Comparison of ENCODE assay signal across 8 cellular contexts in the genomic region with DNA sequence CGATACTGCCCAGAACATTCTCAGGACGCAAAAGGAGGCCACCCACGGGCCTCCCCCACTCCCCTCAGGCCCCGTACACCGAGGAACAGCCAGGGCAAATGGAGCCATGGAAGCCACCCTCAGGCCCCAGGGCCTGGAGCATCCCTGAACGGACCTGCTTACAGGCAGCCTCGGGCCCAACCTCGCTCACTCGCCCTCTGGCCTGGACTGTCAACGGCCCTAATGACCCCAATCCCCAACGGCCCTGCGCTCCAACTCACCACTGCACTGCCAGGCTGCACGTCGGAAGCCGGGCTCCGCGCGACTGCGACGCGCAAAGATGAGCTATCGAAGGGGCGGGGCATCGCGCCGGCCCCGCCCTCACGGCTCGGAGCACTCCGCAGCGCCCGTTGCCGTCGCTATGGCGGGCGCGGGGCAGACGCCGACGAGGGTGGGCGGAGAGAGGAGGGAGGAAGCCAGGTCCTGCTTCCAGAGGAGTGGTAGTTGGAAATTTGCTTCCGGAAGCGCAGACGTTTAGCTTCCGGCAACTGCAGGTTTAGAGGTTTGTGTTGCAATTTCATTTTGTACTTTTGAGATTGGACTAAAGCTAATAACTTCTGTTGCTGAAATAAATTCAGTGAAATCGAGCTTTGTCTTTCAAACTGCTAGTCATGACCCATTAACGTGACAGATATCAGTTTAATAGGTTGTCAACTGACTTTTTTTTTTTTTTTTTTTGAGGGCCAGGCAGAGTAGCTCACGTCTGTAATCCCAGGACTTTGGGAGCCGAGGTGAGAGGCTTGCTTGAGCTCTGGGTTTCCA. TPM values are rescaled to one million over a fixed set of nuclear protein-coding genes. Genes with fewer than 3 reads are reported as not detected.
A peak's percentile ranks its signal among the peaks of the same experiment; 100 is the strongest.
DNase-seq lines count a peak whose midpoint lies in the region; ATAC-seq and TF ChIP-seq lines count a peak whose summit lies in the region.

TSS of gene SKIC8 (minus strand) at position 308 of the 801 bp plus-strand sequence. CDS start 3,923 bp downstream, outside the sequence.

- WGBS in right cardiac atrium, result under 1% methylated on average over 49 of the region's 49 CpGs

- peak in 1 of 4 experiments; percentile 22 for TF ChIP-seq CTCF in uterus (IDR thresholded peaks at IDR 0.05)

- H3K27ac ChIP-seq in angular gyrus (ENCODE audit: low read depth, low read length) (peak within 1 kb of the TSS; percentile 51), right cardiac atrium (ENCODE audit: low read length) (peak within 1 kb of the TSS; percentile 56), uterus (peak within 1 kb of the TSS; percentile 72 to 75)

- H3K36me3 ChIP-seq in uterus, result no peaks in the 10 kb centered on the region

- no peaks in the 10 kb centered on the region for H3K4me1 ChIP-seq in right cardiac atrium (ENCODE audit: control insufficient read depth, insufficient read depth, low read length)
- H3K4me1 ChIP-seq in uterus, result peaks cover 0 to 10% of the 10 kb centered on the region in 2 donors

- intact Hi-C loops in T-helper 2 cell treated with Interferon-gamma antibody and Interleukin-4, amounts not matched to agents 100 ng/mL and 5 ng/mL, for 36 hours (cut with micrococcal nuclease), result loop anchor here (1.0 to 10.0 kb wide), 5 partner anchors 35 to 241 kb away; partner anchors contain the start of genes DNAJA4, IDH3A, IREB2 and PSMA4
- intact Hi-C loops in right cardiac atrium (cut with DNase I), result no loop called here
- intact Hi-C loops in uterus (cut with DNase I; ENCODE audit: low total_unique reads), result no loop called here

- peak; percentile 59 to 71 for DNase-seq in NCI-H187 (lab: John Stamatoyannopoulos, UW)
- DNase-seq in right cardiac atrium, result peak; percentile 94 to 97 (median 97)
- peak; percentile 93 for DNase-seq in putamen (ENCODE audit: low spot score)
- DNase-seq in uterus, result peak; percentile 88 to 93

- peak within 1 kb of the TSS; percentile 77 for H3K4me3 ChIP-seq in right cardiac atrium (ENCODE audit: low read length)
- H3K4me3 ChIP-seq in uterus, result peak within 1 kb of the TSS; percentile 84 to 91

- H3K9me3 ChIP-seq in right cardiac atrium (ENCODE audit: control insufficient read depth, low read length) (no peaks in the 10 kb centered on the region), uterus (no peaks in the 10 kb centered on the region)

- ATAC-seq in GM18502 (IDR thresholded peaks at IDR 0.05; ENCODE audit: poor library complexity, unreplicated experiment), result peak; percentile 82
- ATAC-seq in HG02943 (IDR thresholded peaks at IDR 0.05; ENCODE audit: low read depth, unreplicated experiment), result peak; percentile 68
- ATAC-seq in right cardiac atrium, result peak; percentile 100

- peak; percentile 30 to 81 for TF ChIP-seq POLR2A in uterus (IDR thresholded peaks at IDR 0.05)

- no peaks in the 10 kb centered on the region for H3K27me3 ChIP-seq in right cardiac atrium (ENCODE audit: control insufficient read depth, insufficient read depth)
- H3K27me3 ChIP-seq in uterus, result no peaks in the 10 kb centered on the region

RNA-seq across cellular contexts. Expression of gene SKIC8, which starts in this region (rescaled TPM):
- 46.0 and 46.2 TPM in 2 replicates for total RNA-seq in T-helper 2 cell treated with Interferon-gamma antibody and Interleukin-4, amounts not matched to agents 100 ng/mL and 5 ng/mL, for 36 hours
- total RNA-seq in right cardiac atrium, result 10 to 100 TPM; 26.8 to 37.1 (median 28.3) TPM
- polyA plus RNA-seq in right cardiac atrium, result 34.7 TPM
- 10 to 100 TPM; 29.4 to 85.0 (median 62.9) TPM for total RNA-seq in uterus

Comparison
In these comparisons a context has a peak if more than half of its experiments do, and no peak if none do; other contexts are left out.
1. Peak in every context shown above with its lines: DNase-seq, ATAC-seq, H3K4me3 ChIP-seq and H3K27ac ChIP-seq.